Comparison of ENCODE assay signal across 1 cellular context in the genomic region with DNA sequence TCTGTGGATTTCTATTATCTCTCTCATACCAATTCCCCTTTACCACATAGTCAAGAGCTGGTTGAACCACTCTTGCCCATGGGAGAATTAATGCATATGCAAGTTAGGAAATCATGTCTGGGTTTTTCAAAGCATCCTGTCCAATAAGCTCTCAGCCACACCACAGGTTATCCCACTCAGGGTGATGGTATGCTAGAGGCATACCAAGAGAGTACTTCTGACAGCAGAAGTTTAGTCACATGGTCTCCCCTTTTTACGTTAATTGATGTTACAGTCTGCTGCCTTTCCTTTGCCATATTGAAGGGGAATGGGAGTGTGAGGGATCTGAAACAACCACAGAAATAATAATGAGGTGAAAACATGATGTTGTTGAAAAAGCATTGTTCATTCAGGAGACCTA.
TF ChIP-seq lines count a peak whose summit lies in the region.

No MANE protein-coding gene starts in this region.

TF ChIP-seq in H1, 55 proteins besides CTCF, POLR2A, EP300 and RAD21:
- TF ChIP-seq TEAD4 (IDR thresholded peaks at IDR 0.05; ENCODE audit: low read depth, low read length) = peak; percentile 65
- no peak for TF ChIP-seq HDAC2 (IDR thresholded peaks at IDR 0.05; ENCODE audit: borderline replicate concordance in 1 of 2, low read depth in 2 of 2, low read length in 2 of 2)
